Comparison of ENCODE assay signal across 13 cellular contexts in the genomic region with DNA sequence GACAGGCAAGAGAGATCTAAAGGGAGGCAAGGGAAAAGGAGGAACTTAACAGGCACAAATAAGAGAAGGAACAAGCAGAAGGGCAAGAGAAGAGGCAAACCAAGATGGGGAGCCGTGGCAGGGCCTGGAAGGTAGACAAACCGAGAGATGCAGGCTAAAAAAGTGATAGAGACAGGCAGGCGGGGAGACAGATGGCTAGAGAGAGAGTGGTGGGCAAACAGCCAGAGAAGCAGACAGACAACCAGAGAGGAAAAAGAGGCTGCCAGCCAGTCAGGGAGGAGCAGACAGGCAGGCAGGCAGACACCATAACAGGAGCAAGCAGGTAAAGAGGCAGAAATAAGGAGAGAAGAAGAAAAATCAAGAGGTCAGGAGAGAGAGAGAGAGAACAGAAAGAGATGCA. TPM values are rescaled to one million over a fixed set of nuclear protein-coding genes. Genes with fewer than 3 reads are reported as not detected.
DNase-seq lines count a peak whose midpoint lies in the region; ATAC-seq and TF ChIP-seq lines count a peak whose summit lies in the region.
"Had no signal": no experiment of that assay in that cellular context is flagged by ENCODE, and none has a peak within 500 bp of the region (broad histone marks: within the 10 kb centered on the region; RNA-seq: fewer than 3 reads in every experiment).

No MANE protein-coding gene starts in this region.

- intact Hi-C loops in CD4-positive, alpha-beta T cell (cut with DNase I, micrococcal nuclease), result no loop called here
- intact Hi-C loops in lower lobe of right lung (cut with DNase I), result no loop called here

- peaks cover 6% of the 10 kb centered on the region for H3K4me1 Mint-ChIP-seq in CD4-positive, alpha-beta T cell (ENCODE audit: low read depth)
- H3K4me1 Mint-ChIP-seq: central memory CD8-positive, alpha-beta T cell had no signal

- no peak for TF ChIP-seq CTCF in CD4-positive, alpha-beta T cell (IDR thresholded peaks at IDR 0.05)
- TF ChIP-seq CTCF in lower lobe of right lung (IDR thresholded peaks at IDR 0.05), result no peak

- no peaks in the 10 kb centered on the region for H3K27me3 Mint-ChIP-seq in CD4-positive, alpha-beta T cell
- H3K27me3 Mint-ChIP-seq: activated B cell treated with CpG ODN at 0.5 μM for 24 hours; central memory CD8-positive, alpha-beta T cell; memory B cell had no signal

- H3K36me3 ChIP-seq in SJCRH30 (peaks cover 22% of the 10 kb centered on the region), lower lobe of right lung (peaks cover 21% of the 10 kb centered on the region)

- ATAC-seq in CD4-positive, alpha-beta T cell (ENCODE audit: poor library complexity), result no peak
- ATAC-seq in lower lobe of right lung, result no peak
- ATAC-seq: Panc1 had no signal

- POLR2A ChIA-PET in CD4-positive, alpha-beta T cell (lab: Charles Lee), result no interaction called here
- POLR2A ChIA-PET in HEK293T (lab: Yijun Ruan, JAX), result no interaction called here

- H3K4me3 Mint-ChIP-seq in CD4-positive, alpha-beta T cell, result no peak overlapping the region
- H3K4me3 Mint-ChIP-seq: activated B cell treated with CpG ODN at 0.5 μM for 24 hours; activated T-helper 1 cell treated with anti-CD3 and anti-CD28 coated beads, Interleukin-12 subunit alpha, Interleukin-12 subunit beta, Interleukin-2, Interleukin-4 antibody, amounts not matched to agents 30 ng/mL and 10 ng/mL and 1 ng/mL, durations not matched to agents 14 hours and 24 hours and 36 hours; central memory CD8-positive, alpha-beta T cell; memory B cell had no signal

- no peaks in the 10 kb centered on the region for H3K4me1 ChIP-seq in SJCRH30
- H3K4me1 ChIP-seq in lower lobe of right lung, result peaks cover 42% of the 10 kb centered on the region

- H3K27ac Mint-ChIP-seq in CD4-positive, alpha-beta T cell, result no peak overlapping the region
- H3K27ac Mint-ChIP-seq: activated B cell treated with CpG ODN at 0.5 μM for 24 hours; activated T-helper 1 cell treated with anti-CD3 and anti-CD28 coated beads, Interleukin-12 subunit alpha, Interleukin-12 subunit beta, Interleukin-2, Interleukin-4 antibody, amounts not matched to agents 30 ng/mL and 10 ng/mL and 1 ng/mL, durations not matched to agents 14 hours and 24 hours and 36 hours; memory B cell had no signal

- no peaks in the 10 kb centered on the region for H3K9me3 Mint-ChIP-seq in CD4-positive, alpha-beta T cell
- H3K9me3 Mint-ChIP-seq: activated B cell treated with CpG ODN at 0.5 μM for 24 hours; activated T-helper 1 cell treated with anti-CD3 and anti-CD28 coated beads, Interleukin-12 subunit alpha, Interleukin-12 subunit beta, Interleukin-2, Interleukin-4 antibody, amounts not matched to agents 30 ng/mL and 10 ng/mL and 1 ng/mL, durations not matched to agents 14 hours and 24 hours and 36 hours; central memory CD8-positive, alpha-beta T cell; memory B cell had no signal

- H3K9me3 ChIP-seq in CD4-positive, alpha-beta T cell (ENCODE audit: control insufficient read depth, low read length), result no peaks in the 10 kb centered on the region
- H3K9me3 ChIP-seq in SJCRH30 (replicated peaks), result no peaks in the 10 kb centered on the region
- no peaks in the 10 kb centered on the region for H3K9me3 ChIP-seq in lower lobe of right lung

- CTCF ChIA-PET in CD4-positive, alpha-beta T cell (lab: Charles Lee), result no interaction called here
- CTCF ChIA-PET in HEK293T (lab: Yijun Ruan, JAX), result no interaction called here

- peak overlapping the region; percentile 41 for H3K27ac ChIP-seq in CD4-positive, alpha-beta T cell (ENCODE audit: low read depth, low read length)
- no peak overlapping the region for H3K27ac ChIP-seq in SJCRH30
- peak overlapping the region; percentile 18 for H3K27ac ChIP-seq in lower lobe of right lung

- peaks cover 4% of the 10 kb centered on the region for H3K36me3 Mint-ChIP-seq in CD4-positive, alpha-beta T cell (ENCODE audit: low read depth)
- H3K36me3 Mint-ChIP-seq: memory B cell had no signal

- H3K4me3 ChIP-seq in SJCRH30 (peak overlapping the region; percentile 6; the same call in 1 of the 2 replicates), lower lobe of right lung (no peak overlapping the region)

- no peak for DNase-seq in CD4-positive, alpha-beta T cell
- DNase-seq in NCI-H1092 treated with DMSO at 0.1 percent for 48 hours (lab: John Stamatoyannopoulos, UW) (peak; percentile 89), SJCRH30 (peak; percentile 26 to 39), lower lobe of right lung (no peak), HEK293T (ENCODE audit: extremely low spot score) (no peak), SKM-1 treated with dmso at 0.1 percent for 144 hours (lab: John Stamatoyannopoulos, UW; ENCODE audit: unreplicated experiment) (no peak), H4 (ENCODE audit: low spot score) (no peak)
- no peak for DNase-seq in activated CD4-positive, alpha-beta T cell treated with anti-CD3 and anti-CD28 coated beads, Interleukin-2, amount 50 U/mL, for 48 hours
- DNase-seq: activated B cell treated with CpG ODN at 0.5 μM for 24 hours had no signal

- H3K27me3 ChIP-seq in CD4-positive, alpha-beta T cell (ENCODE audit: control insufficient read depth, insufficient read depth, low read length), result no peaks in the 10 kb centered on the region
- H3K27me3 ChIP-seq in SJCRH30 (no peaks in the 10 kb centered on the region), lower lobe of right lung (ENCODE audit: low read depth) (no peaks in the 10 kb centered on the region)

TF ChIP-seq in HEK293T, 16 proteins besides CTCF, POLR2A, EP300 and RAD21:
- TF ChIP-seq ARNT (IDR thresholded peaks at IDR 0.05), result no peak
- no peak for TF ChIP-seq L3MBTL2 (conservative IDR thresholded peaks at IDR 0.05)
- TF ChIP-seq PKNOX1 (IDR thresholded peaks at IDR 0.05), result no peak
- no peak for TF ChIP-seq ELF4 (IDR thresholded peaks at IDR 0.05)
- no peak for TF ChIP-seq LEF1 (IDR thresholded peaks at IDR 0.05; ENCODE audit: borderline replicate concordance)
- TF ChIP-seq ZNF384 (IDR thresholded peaks at IDR 0.05), result no peak
- TF ChIP-seq FOXK2 (IDR thresholded peaks at IDR 0.05), result no peak
- TF ChIP-seq CTBP1 (IDR thresholded peaks at IDR 0.05; ENCODE audit: borderline replicate concordance), result no peak
- TF ChIP-seq NFRKB (IDR thresholded peaks at IDR 0.05), result no peak
- no peak for TF ChIP-seq HDGF (IDR thresholded peaks at IDR 0.05; ENCODE audit: borderline replicate concordance)
- TF ChIP-seq BHLHE40 (IDR thresholded peaks at IDR 0.05; ENCODE audit: borderline replicate concordance), result no peak
- TF ChIP-seq SP1 (IDR thresholded peaks at IDR 0.05), result no peak
- TF ChIP-seq FOXA1 (IDR thresholded peaks at IDR 0.05), result no peak

RNA-seq across cellular contexts. Expression of gene CHD3, which starts 6.9 kb away (rescaled TPM):
- total RNA-seq in CD4-positive, alpha-beta T cell, result 100 to 1,000 TPM; 263 to 297 TPM
- 101 and 109 TPM in 2 replicates for total RNA-seq in SJCRH30 (2014; rRNA removed; shearing (Covaris generic))
- 77.9 TPM for total RNA-seq in lower lobe of right lung
- 26.5 and 35.0 TPM in 2 replicates for total RNA-seq in H4 (2014; rRNA removed; shearing (Covaris generic))

RNA-seq across cellular contexts. Expression of gene CYB5D1, which starts 23.9 kb away (rescaled TPM):
- total RNA-seq in CD4-positive, alpha-beta T cell, result 1 to 10 TPM; 8.7 TPM
- total RNA-seq in SJCRH30 (2014; rRNA removed; shearing (Covaris generic)), result 3.5 and 5.3 TPM in 2 replicates
- 12.6 TPM for total RNA-seq in lower lobe of right lung
- 4.0 and 7.5 TPM in 2 replicates for total RNA-seq in H4 (2014; rRNA removed; shearing (Covaris generic))

RNA-seq across cellular contexts. Expression of gene NAA38, which starts 24.3 kb away (rescaled TPM):
- total RNA-seq in CD4-positive, alpha-beta T cell, result 10 to 100 TPM; 15.4 to 16.3 TPM
- total RNA-seq in SJCRH30 (2014; rRNA removed; shearing (Covaris generic)), result 30.4 and 45.3 TPM in 2 replicates
- total RNA-seq in lower lobe of right lung, result 61.5 TPM
- total RNA-seq in H4 (2014; rRNA removed; shearing (Covaris generic)), result 70.3 and 104 TPM in 2 replicates

RNA-seq across cellular contexts. Expression of gene TMEM88, which starts 26.8 kb away (rescaled TPM):
- 10 to 100 TPM; 29.3 to 29.6 TPM for total RNA-seq in CD4-positive, alpha-beta T cell
- 0.36 and 0.63 TPM in 2 replicates for total RNA-seq in SJCRH30 (2014; rRNA removed; shearing (Covaris generic))
- total RNA-seq in lower lobe of right lung, result 12.0 TPM
- not detected in 2 replicates for total RNA-seq in H4 (2014; rRNA removed; shearing (Covaris generic))

RNA-seq across cellular contexts. Expression of gene RNF227, which starts 34.4 kb away (rescaled TPM):
- 1 to 10 TPM; 3.2 to 3.5 TPM for total RNA-seq in CD4-positive, alpha-beta T cell
- 6.6 and 7.1 TPM in 2 replicates for total RNA-seq in SJCRH30 (2014; rRNA removed; shearing (Covaris generic))
- 7.5 TPM for total RNA-seq in lower lobe of right lung
- 1.1 and 3.6 TPM in 2 replicates for total RNA-seq in H4 (2014; rRNA removed; shearing (Covaris generic))

Comparison
In these comparisons a context has a peak if more than half of its experiments do, and no peak if none do; other contexts are left out.
1. DNase-seq: peak in NCI-H1092 treated with DMSO at 0.1 percent for 48 hours (single experiment) and SJCRH30 (2 of 2); none in CD4-positive, alpha-beta T cell (0 of 10), lower lobe of right lung (single experiment), HEK293T (single experiment), SKM-1 treated with dmso at 0.1 percent for 144 hours (single experiment), H4 (single experiment) and activated CD4-positive, alpha-beta T cell treated with anti-CD3 and anti-CD28 coated beads, Interleukin-2, amount 50 U/mL, for 48 hours (0 of 2).